ENCODE assay signal across 33 cellular contexts in the genomic region with DNA sequence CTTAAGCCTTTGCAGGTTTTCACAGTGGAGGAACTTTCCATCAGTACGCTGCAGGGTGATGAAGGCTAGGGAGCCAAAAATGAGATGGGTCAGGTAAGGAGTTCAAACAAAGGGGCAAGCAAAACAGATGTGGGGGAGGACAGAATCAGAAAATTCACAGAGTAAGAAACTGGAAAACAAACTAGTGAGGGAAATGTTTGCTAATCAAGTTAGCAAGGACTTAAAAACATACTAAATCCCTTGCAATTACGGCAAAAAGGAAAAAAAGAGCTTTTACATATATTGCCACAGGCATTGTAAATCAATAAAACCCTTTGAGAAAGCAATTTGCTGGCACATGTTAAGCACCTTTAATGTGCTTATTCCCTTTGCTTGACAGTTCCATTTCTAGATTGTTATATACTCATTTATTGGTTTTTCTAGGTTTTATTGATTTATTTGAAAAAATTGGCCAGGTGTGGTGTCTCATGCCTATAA.
"Had no signal": no experiment of that assay in that cellular context is flagged by ENCODE, and none has a peak within 500 bp of the region (broad histone marks: within the 10 kb centered on the region; RNA-seq: fewer than 3 reads in every experiment).

No MANE protein-coding gene starts in this region.

- H3K27ac Mint-ChIP-seq: activated B cell treated with CpG ODN at 0.5 μM for 24 hours; activated CD4-positive, alpha-beta memory T cell treated with anti-CD3 and anti-CD28 coated beads, Interleukin-2, amount 10 ng/mL, durations not matched to agents 7 days and 5 days; activated CD4-positive, alpha-beta T cell treated with anti-CD3 and anti-CD28 coated beads, Interleukin-2, amount 10 ng/mL, durations not matched to agents 7 days and 5 days; activated CD8-positive, alpha-beta memory T cell treated with anti-CD3 and anti-CD28 coated beads, Interleukin-2, amount 10 ng/mL, durations not matched to agents 7 days and 5 days; activated CD8-positive, alpha-beta T cell treated with anti-CD3 and anti-CD28 coated beads, Interleukin-2, amount 10 ng/mL, durations not matched to agents 7 days and 5 days; activated naive CD4-positive, alpha-beta T cell treated with anti-CD3 and anti-CD28 coated beads, Interleukin-2, amount 10 ng/mL, durations not matched to agents 7 days and 5 days; activated naive CD4-positive, alpha-beta T cell treated with anti-CD3 and anti-CD28 coated beads, Interleukin-2, amount 50 U/mL, for 24 hours; activated naive CD8-positive, alpha-beta T cell; activated naive CD8-positive, alpha-beta T cell treated with anti-CD3 and anti-CD28 coated beads, Interleukin-2, amount 10 ng/mL, durations not matched to agents 7 days and 5 days; activated naive CD8-positive, alpha-beta T cell treated with anti-CD3 and anti-CD28 coated beads, Interleukin-2, amount 50 U/mL, for 24 hours; activated T-cell treated with anti-CD3 and anti-CD28 coated beads, Interleukin-2, amount 50 U/mL, for 24 hours; activated T-helper 2 cell treated with anti-CD3 and anti-CD28 coated beads, Interferon-gamma antibody, Interleukin-2, Interleukin-4, amounts not matched to agents 10 μg/mL and 5 μg/mL and 100 μg/mL, durations not matched to agents 14 hours and 24 hours and 36 hours; brain; T-helper 1 cell treated with Interleukin-12 subunit alpha and Interleukin-12 subunit beta and Interleukin-4 antibody, amounts not matched to agents 30 μg/mL and 1 μg/mL, for 36 hours; T-helper 2 cell treated with Interferon-gamma antibody and Interleukin-4, amounts not matched to agents 5 μg/mL and 100 μg/mL, for 36 hours had no signal

- H3K9me3 ChIP-seq: ascending aorta had no signal

- H3K4me3 Mint-ChIP-seq: activated B cell treated with CpG ODN at 0.5 μM for 24 hours; activated CD4-positive, alpha-beta memory T cell treated with anti-CD3 and anti-CD28 coated beads, Interleukin-2, amount 10 ng/mL, durations not matched to agents 7 days and 5 days; activated CD4-positive, alpha-beta T cell treated with anti-CD3 and anti-CD28 coated beads, Interleukin-2, amount 10 ng/mL, durations not matched to agents 7 days and 5 days; activated CD8-positive, alpha-beta memory T cell treated with anti-CD3 and anti-CD28 coated beads, Interleukin-2, amount 10 ng/mL, durations not matched to agents 7 days and 5 days; activated CD8-positive, alpha-beta T cell treated with anti-CD3 and anti-CD28 coated beads, Interleukin-2, amount 10 ng/mL, durations not matched to agents 7 days and 5 days; activated naive CD4-positive, alpha-beta T cell treated with anti-CD3 and anti-CD28 coated beads, Interleukin-2, amount 10 ng/mL, durations not matched to agents 7 days and 5 days; activated naive CD4-positive, alpha-beta T cell treated with anti-CD3 and anti-CD28 coated beads, Interleukin-2, amount 50 U/mL, for 24 hours; activated naive CD8-positive, alpha-beta T cell; activated naive CD8-positive, alpha-beta T cell treated with anti-CD3 and anti-CD28 coated beads, Interleukin-2, amount 10 ng/mL, durations not matched to agents 7 days and 5 days; activated naive CD8-positive, alpha-beta T cell treated with anti-CD3 and anti-CD28 coated beads, Interleukin-2, amount 50 U/mL, for 24 hours; activated T-cell treated with anti-CD3 and anti-CD28 coated beads, Interleukin-2, amount 50 U/mL, for 24 hours; brain; T-helper 1 cell treated with Interleukin-12 subunit alpha and Interleukin-12 subunit beta and Interleukin-4 antibody, amounts not matched to agents 30 μg/mL and 1 μg/mL, for 36 hours; T-helper 2 cell treated with Interferon-gamma antibody and Interleukin-4, amounts not matched to agents 5 μg/mL and 100 μg/mL, for 36 hours had no signal

- ATAC-seq: activated CD8-positive, alpha-beta memory T cell treated with anti-CD3 and anti-CD28 coated beads, Interleukin-2, amount 10 ng/mL, durations not matched to agents 7 days and 5 days; activated CD8-positive, alpha-beta T cell treated with anti-CD3 and anti-CD28 coated beads, Interleukin-2, amount 10 ng/mL, durations not matched to agents 7 days and 5 days; activated naive CD8-positive, alpha-beta T cell treated with anti-CD3 and anti-CD28 coated beads, Interleukin-2, amount 50 U/mL, for 24 hours had no signal

- H3K4me1 Mint-ChIP-seq: activated B cell treated with CpG ODN at 0.5 μM for 24 hours had no signal

- H3K36me3 ChIP-seq: ascending aorta had no signal

- FAIRE-seq: TTC549 had no signal

- H3K27me3 Mint-ChIP-seq: activated naive CD4-positive, alpha-beta T cell treated with anti-CD3 and anti-CD28 coated beads, Interleukin-2, amount 50 U/mL, for 24 hours; activated T-cell treated with anti-CD3 and anti-CD28 coated beads, Interleukin-2, amount 50 U/mL, for 24 hours had no signal

- H3K4me3 ChIP-seq: ascending aorta had no signal

- H3K36me3 Mint-ChIP-seq: activated CD8-positive, alpha-beta memory T cell treated with anti-CD3 and anti-CD28 coated beads, Interleukin-2, amount 10 ng/mL, durations not matched to agents 7 days and 5 days; activated naive CD4-positive, alpha-beta T cell treated with anti-CD3 and anti-CD28 coated beads, Interleukin-2, amount 10 ng/mL, durations not matched to agents 7 days and 5 days; activated naive CD4-positive, alpha-beta T cell treated with anti-CD3 and anti-CD28 coated beads, Interleukin-2, amount 50 U/mL, for 24 hours; activated naive CD8-positive, alpha-beta T cell; activated naive CD8-positive, alpha-beta T cell treated with anti-CD3 and anti-CD28 coated beads, Interleukin-2, amount 10 ng/mL, durations not matched to agents 7 days and 5 days; brain had no signal

- H3K27ac ChIP-seq: ascending aorta, VCaP had no signal

- H3K27me3 ChIP-seq: ascending aorta had no signal

- DNase-seq: activated B cell treated with CpG ODN at 0.5 μM for 24 hours; activated CD4-positive, alpha-beta memory T cell treated with anti-CD3 and anti-CD28 coated beads, Interleukin-2, amount 10 ng/mL, durations not matched to agents 7 days and 5 days; activated CD4-positive, alpha-beta T cell treated with anti-CD3 and anti-CD28 coated beads for 4 hours; activated CD4-positive, alpha-beta T cell treated with anti-CD3 and anti-CD28 coated beads, Interleukin-2, amount 10 ng/mL, durations not matched to agents 7 days and 5 days; activated CD4-positive, alpha-beta T cell treated with anti-CD3 and anti-CD28 coated beads, Interleukin-2, amount 50 U/mL, for 48 hours; activated CD4-positive, CD25-positive, alpha-beta regulatory T cell treated with anti-CD3 and anti-CD28 coated beads, Interleukin-2, amount 50 U/mL, for 72 hours; activated CD8-positive, alpha-beta memory T cell treated with anti-CD3 and anti-CD28 coated beads for 24 hours; activated CD8-positive, alpha-beta memory T cell treated with anti-CD3 and anti-CD28 coated beads, Interleukin-2, amount 10 ng/mL, durations not matched to agents 7 days and 5 days; activated CD8-positive, alpha-beta memory T cell treated with anti-CD3 and anti-CD28 coated beads, Interleukin-2, amount 50 U/mL, for 48 hours; activated CD8-positive, alpha-beta T cell treated with anti-CD3 and anti-CD28 coated beads, Interleukin-2, amount 10 ng/mL, durations not matched to agents 7 days and 5 days; activated effector memory CD4-positive, alpha-beta T cell treated with Interleukin-2 at 50 U/mL for 16 hours; activated gamma-delta T cell; activated naive CD4-positive, alpha-beta T cell treated with anti-CD3 and anti-CD28 coated beads, Interleukin-2, amount 10 ng/mL, durations not matched to agents 7 days and 5 days; activated naive CD4-positive, alpha-beta T cell treated with Interleukin-2 at 50 U/mL for 16 hours; activated naive CD8-positive, alpha-beta T cell treated with anti-CD3 and anti-CD28 coated beads, Interleukin-2, amount 10 ng/mL, durations not matched to agents 7 days and 5 days; activated naive CD8-positive, alpha-beta T cell treated with anti-CD3 and anti-CD28 coated beads, Interleukin-2, amount 50 U/mL, for 24 hours; activated T-cell treated with anti-CD3 and anti-CD28 coated beads, Interleukin-2, amount 50 U/mL, for 24 hours; activated T-cell treated with anti-CD3 and anti-CD28 coated beads, Interleukin-2, amount 50 U/mL, for 48 hours; amygdala; anterior cingulate cortex; central memory CD4-positive, alpha-beta T cell; T-helper 1 cell; T-helper 2 cell; T-helper 9 cell had no signal

- H3K9me3 Mint-ChIP-seq: activated B cell treated with CpG ODN at 0.5 μM for 24 hours; activated CD4-positive, alpha-beta memory T cell treated with anti-CD3 and anti-CD28 coated beads, Interleukin-2, amount 10 ng/mL, durations not matched to agents 7 days and 5 days; activated CD4-positive, alpha-beta T cell treated with anti-CD3 and anti-CD28 coated beads, Interleukin-2, amount 10 ng/mL, durations not matched to agents 7 days and 5 days; activated naive CD4-positive, alpha-beta T cell treated with anti-CD3 and anti-CD28 coated beads, Interleukin-2, amount 10 ng/mL, durations not matched to agents 7 days and 5 days; activated naive CD4-positive, alpha-beta T cell treated with anti-CD3 and anti-CD28 coated beads, Interleukin-2, amount 50 U/mL, for 24 hours; activated naive CD8-positive, alpha-beta T cell treated with anti-CD3 and anti-CD28 coated beads, Interleukin-2, amount 10 ng/mL, durations not matched to agents 7 days and 5 days; activated naive CD8-positive, alpha-beta T cell treated with anti-CD3 and anti-CD28 coated beads, Interleukin-2, amount 50 U/mL, for 24 hours; activated T-cell treated with anti-CD3 and anti-CD28 coated beads, Interleukin-2, amount 50 U/mL, for 24 hours; activated T-helper 2 cell treated with anti-CD3 and anti-CD28 coated beads, Interferon-gamma antibody, Interleukin-2, Interleukin-4, amounts not matched to agents 10 μg/mL and 5 μg/mL and 100 μg/mL, durations not matched to agents 14 hours and 24 hours and 36 hours; brain; T-helper 1 cell treated with Interleukin-12 subunit alpha and Interleukin-12 subunit beta and Interleukin-4 antibody, amounts not matched to agents 30 μg/mL and 1 μg/mL, for 36 hours; T-helper 2 cell treated with Interferon-gamma antibody and Interleukin-4, amounts not matched to agents 5 μg/mL and 100 μg/mL, for 36 hours had no signal
